In genomic region chr6:57173056-57173885, GRCh38 we compare ENCODE assay signal across 8 cellular contexts. TPM values are rescaled to one million over a fixed set of nuclear protein-coding genes. Genes with fewer than 3 reads are reported as not detected.
DNase-seq lines count a peak whose midpoint lies in the region; ATAC-seq and TF ChIP-seq lines count a peak whose summit lies in the region.

No MANE protein-coding gene starts in this region.

- DNase-seq in Ammon's horn (ENCODE audit: low spot score) (peak; percentile 19), OCI-LY7 (ENCODE audit: low spot score) (peak; percentile 62), hepatocyte (ENCODE audit: low spot score) (peak; percentile 19), sigmoid colon (no peak), ureter (ENCODE audit: low spot score) (no peak)
- DNase-seq in activated naive CD8-positive, alpha-beta T cell treated with anti-CD3 and anti-CD28 coated beads, Interleukin-2, amount 10 ng/mL, durations not matched to agents 7 days and 5 days, result peak; percentile 36

- peaks cover 20% of the 10 kb centered on the region for H3K4me1 ChIP-seq in OCI-LY7 (ENCODE audit: insufficient read depth, low read length, poor library complexity, severe bottlenecking)
- H3K4me1 ChIP-seq in hepatocyte (ENCODE audit: insufficient read depth), result no peaks in the 10 kb centered on the region
- peaks cover 0 to 42% (median 36%) of the 10 kb centered on the region in 4 donors for H3K4me1 ChIP-seq in sigmoid colon

- peak overlapping the region; percentile 88 for H3K4me3 ChIP-seq in OCI-LY7 (ENCODE audit: low read depth, low read length, poor library complexity, severe bottlenecking)
- H3K4me3 ChIP-seq in hepatocyte, result peak overlapping the region; percentile 28
- peak overlapping the region; percentile 65 to 88 (median 74) for H3K4me3 ChIP-seq in sigmoid colon

- no peaks in the 10 kb centered on the region for H3K9me2 ChIP-seq in OCI-LY7 (ENCODE audit: insufficient read depth, low read length)
- no peaks in the 10 kb centered on the region for H3K9me2 ChIP-seq in hepatocyte (replicated peaks; ENCODE audit: insufficient read depth)

- no peaks in the 10 kb centered on the region for H3K9me3 ChIP-seq in OCI-LY7 (ENCODE audit: low read length)
- no peaks in the 10 kb centered on the region for H3K9me3 ChIP-seq in hepatocyte (ENCODE audit: low read depth)
- H3K9me3 ChIP-seq in sigmoid colon, result no peaks in the 10 kb centered on the region

- peaks cover 56% of the 10 kb centered on the region for H3K79me2 ChIP-seq in OCI-LY7 (ENCODE audit: insufficient read depth, low read depth, low read length)
- H3K79me2 ChIP-seq in hepatocyte, result peaks cover 48% of the 10 kb centered on the region

- WGBS in hepatocyte (ENCODE audit: low lambda C conversion rate, missing lambda C conversion rate), result 2% methylated on average over 19 of the region's 19 CpGs
- 2 to 10% methylated on average over 19 of the region's 19 CpGs for WGBS in sigmoid colon, 2 donors

- peak in 1 of 4 donors; percentile 8 for TF ChIP-seq EP300 in sigmoid colon (IDR thresholded peaks at IDR 0.05)

- peaks cover 40% of the 10 kb centered on the region for H3K4me1 Mint-ChIP-seq in activated naive CD8-positive, alpha-beta T cell treated with anti-CD3 and anti-CD28 coated beads, Interleukin-2, amount 10 ng/mL, durations not matched to agents 7 days and 5 days

- peaks cover 6% of the 10 kb centered on the region for H3K36me3 Mint-ChIP-seq in activated naive CD8-positive, alpha-beta T cell treated with anti-CD3 and anti-CD28 coated beads, Interleukin-2, amount 10 ng/mL, durations not matched to agents 7 days and 5 days

- CTCF ChIA-PET in OCI-LY7 (lab: Charles Lee; ENCODE audit: unreplicated experiment), result interaction anchor here (0.6 kb wide), 1 partner anchor 218 kb away, joined by 3 read pairs; the partner anchor contains the start of gene BEND6

- H2AFZ ChIP-seq in OCI-LY7 (ENCODE audit: low read length) (peak overlapping the region; percentile 93; the same call in 1 of the 2 replicates), hepatocyte (peak overlapping the region; percentile 18)

- H3K4me2 ChIP-seq in OCI-LY7 (ENCODE audit: low read length) (peak overlapping the region; percentile 85), hepatocyte (peak overlapping the region; percentile 85)

- H3K27ac ChIP-seq in OCI-LY7 (ENCODE audit: low read depth, low read length, poor library complexity, severe bottlenecking) (peak overlapping the region; percentile 82), hepatocyte (peak overlapping the region; percentile 84), sigmoid colon (peak overlapping the region; percentile 89 to 99 (median 92))

- no peaks in the 10 kb centered on the region for H3K27me3 ChIP-seq in hepatocyte
- no peaks in the 10 kb centered on the region for H3K27me3 ChIP-seq in sigmoid colon

- intact Hi-C loops in OCI-LY7 (cut with micrococcal nuclease; ENCODE audit: unreplicated experiment), result loop anchor here (5.0 kb wide), 1 partner anchor 66 kb away; no protein-coding TSS in a partner anchor
- intact Hi-C loops in sigmoid colon (cut with DNase I), result loop anchor here (2.0 to 5.0 kb wide), 4 partner anchors 48 to 271 kb away; partner anchors contain the start of gene ZNF451

- H3K4me3 Mint-ChIP-seq in activated naive CD8-positive, alpha-beta T cell treated with anti-CD3 and anti-CD28 coated beads, Interleukin-2, amount 10 ng/mL, durations not matched to agents 7 days and 5 days, result peak overlapping the region; percentile 98

- H3K9me3 Mint-ChIP-seq in activated naive CD8-positive, alpha-beta T cell treated with anti-CD3 and anti-CD28 coated beads, Interleukin-2, amount 10 ng/mL, durations not matched to agents 7 days and 5 days, result no peaks in the 10 kb centered on the region

- H3K27ac Mint-ChIP-seq in activated naive CD8-positive, alpha-beta T cell treated with anti-CD3 and anti-CD28 coated beads, Interleukin-2, amount 10 ng/mL, durations not matched to agents 7 days and 5 days, result peak overlapping the region; percentile 91

- H3K27me3 Mint-ChIP-seq in activated naive CD8-positive, alpha-beta T cell treated with anti-CD3 and anti-CD28 coated beads, Interleukin-2, amount 10 ng/mL, durations not matched to agents 7 days and 5 days, result no peaks in the 10 kb centered on the region

- no TSS peak for BruUV-seq in OCI-LY7 (replicated peaks; lab: Mats Ljungman, UMichigan)

- TF ChIP-seq POLR2A in sigmoid colon (IDR thresholded peaks at IDR 0.05), result no peak

- ATAC-seq in GM21825 (IDR thresholded peaks at IDR 0.05; ENCODE audit: unreplicated experiment) (peak; percentile 16), HG02981 (IDR thresholded peaks at IDR 0.05; ENCODE audit: unreplicated experiment) (no peak)
- no peak for ATAC-seq in activated naive CD8-positive, alpha-beta T cell treated with anti-CD3 and anti-CD28 coated beads, Interleukin-2, amount 10 ng/mL, durations not matched to agents 7 days and 5 days (ENCODE audit: low read depth)

- TF ChIP-seq CTCF in OCI-LY7 (conservative IDR thresholded peaks at IDR 0.05; ENCODE audit: low read length) (no peak), hepatocyte (IDR thresholded peaks at IDR 0.05; ENCODE audit: poor library complexity) (no peak), sigmoid colon (IDR thresholded peaks at IDR 0.05) (no peak)

- H3K36me3 ChIP-seq in OCI-LY7 (ENCODE audit: insufficient read depth, low read length) (peaks cover 26% of the 10 kb centered on the region; the same call in 1 of the 2 replicates), hepatocyte (replicated peaks; ENCODE audit: insufficient read depth, low read depth) (no peaks in the 10 kb centered on the region), sigmoid colon (peaks cover 0 to 13% (median 0%) of the 10 kb centered on the region in 4 donors)

- POLR2A ChIA-PET in OCI-LY7 (lab: Charles Lee), result interaction anchor here (0.6 to 2.4 kb wide), 6 partner anchors 11 to 127 kb away, joined by 3 to 11 read pairs (median 4); partner anchors contain the start of genes KIAA1586 and RAB23
- POLR2A ChIA-PET in activated naive CD8-positive, alpha-beta T cell treated with anti-CD3 and anti-CD28 coated beads, Interleukin-2, amount 10 ng/mL, durations not matched to agents 7 days and 5 days (lab: Charles Lee), result interaction anchor here (1.6 to 2.1 kb wide), 4 partner anchors 17 to 144 kb away, joined by 3 to 8 read pairs (median 6); partner anchors contain the start of genes PRIM2, RAB23 and ZNF451

- H4K20me1 ChIP-seq in OCI-LY7 (ENCODE audit: insufficient read depth, low read length), result peaks cover 14% of the 10 kb centered on the region
- no peaks in the 10 kb centered on the region for H4K20me1 ChIP-seq in hepatocyte (ENCODE audit: insufficient read depth, poor library complexity, severe bottlenecking)

RNA-seq across cellular contexts. Expression of gene BAG2, which starts 1.1 kb away (rescaled TPM):
- 6.8 and 7.7 TPM in 2 replicates for total RNA-seq in OCI-LY7 (2014; rRNA removed; shearing (Covaris generic))
- 8.0 and 8.7 TPM in 2 replicates for total RNA-seq in OCI-LY7 (2022)
- 1 to 10 TPM; 7.3 to 7.6 TPM for total RNA-seq in activated naive CD8-positive, alpha-beta T cell treated with anti-CD3 and anti-CD28 coated beads, Interleukin-2, amount 10 ng/mL, durations not matched to agents 7 days and 5 days
- total RNA-seq in hepatocyte, result 10.2 and 10.5 TPM in 2 replicates
- polyA plus RNA-seq in hepatocyte, result 8.7 and 9.0 TPM in 2 replicates
- total RNA-seq in sigmoid colon, result 10 to 100 TPM; 55.6 to 74.5 (median 60.0) TPM
- 1 to 10 TPM in 2 of 3 donors, under 1 TPM in 1; 0.92 to 2.9 (median 1.8) TPM for polyA plus RNA-seq in sigmoid colon
- total RNA-seq in ureter, result 17.0 TPM

RNA-seq across cellular contexts. Expression of gene RAB23, which starts 48.8 kb away (rescaled TPM):
- total RNA-seq in OCI-LY7 (2014; rRNA removed; shearing (Covaris generic)), result 3.5 and 4.9 TPM in 2 replicates
- total RNA-seq in OCI-LY7 (2022) (2.9 and 4.1 TPM in 2 replicates), hepatocyte (37.2 and 37.7 TPM in 2 replicates), sigmoid colon (100 to 1,000 TPM; 115 to 188 (median 167) TPM), ureter (33.5 TPM)
- total RNA-seq in activated naive CD8-positive, alpha-beta T cell treated with anti-CD3 and anti-CD28 coated beads, Interleukin-2, amount 10 ng/mL, durations not matched to agents 7 days and 5 days, result 1 to 10 TPM; 1.9 to 2.1 TPM
- polyA plus RNA-seq in hepatocyte (15.5 and 20.2 TPM in 2 replicates), sigmoid colon (10 to 100 TPM in 1 of 3 donors, 1 to 10 TPM in 2; 3.5 to 10.1 (median 7.8) TPM)

Comparison
In these comparisons a context has a peak if more than half of its experiments do, and no peak if none do; other contexts are left out.
1. DNase-seq: peak in Ammon's horn (single experiment), OCI-LY7 (single experiment), activated naive CD8-positive, alpha-beta T cell treated with anti-CD3 and anti-CD28 coated beads, Interleukin-2, amount 10 ng/mL, durations not matched to agents 7 days and 5 days (single experiment) and hepatocyte (single experiment); none in sigmoid colon (single experiment) and ureter (single experiment).
2. H3K4me3 ChIP-seq: peak in every context shown above with its lines; median percentile 88 in OCI-LY7; 74 in sigmoid colon; 28 in hepatocyte.
3. Peak in every context shown above with its lines, with median percentiles within 50 percentile points of each other: H3K27ac ChIP-seq.